In genomic region chr11:60866911-60867870, GRCh38 we compare ENCODE assay signal across 17 cellular contexts. TPM values are rescaled to one million over a fixed set of nuclear protein-coding genes. Genes with fewer than 3 reads are reported as not detected.
DNase-seq lines count a peak whose midpoint lies in the region; ATAC-seq, FAIRE-seq and TF ChIP-seq lines count a peak whose summit lies in the region.
"Had no signal": no experiment of that assay in that cellular context is flagged by ENCODE, and none has a peak within 500 bp of the region (broad histone marks: within the 10 kb centered on the region; RNA-seq: fewer than 3 reads in every experiment).

TSS of gene ZP1 (plus strand) at chr11:60867542. CDS start at chr11:60867562, 20 bp downstream.

- TF ChIP-seq EP300 in H1 (IDR thresholded peaks at IDR 0.05; ENCODE audit: borderline replicate concordance in 1 of 2, low read depth in 2 of 2, low read length in 2 of 2) = no peak

- no peaks in the 10 kb centered on the region for H3K36me3 ChIP-seq in H1 (ENCODE audit: control insufficient read depth in 2 of 4, insufficient read depth in 4 of 4, low read length in 3 of 4)
- H3K36me3 ChIP-seq: gastrocnemius medialis had no signal

- H4K91ac ChIP-seq in H1 (replicated peaks; ENCODE audit: insufficient read length, low read length) = no peak within 1 kb of the TSS

- ATAC-seq in stimulated activated memory B cell treated with anti-CD40 and anti-IgM and Interleukin-4, amounts not matched to agents 10 μg/mL and 1 μg/mL and 100 μg/mL, for 72 hours = peak; percentile 42
- ATAC-seq: gastrocnemius medialis, K562, left cardiac atrium had no signal

- no peaks in the 10 kb centered on the region for H3K9me3 Mint-ChIP-seq in stimulated activated memory B cell treated with anti-CD40 and anti-IgM and Interleukin-4, amounts not matched to agents 10 μg/mL and 1 μg/mL and 100 μg/mL, for 72 hours
- H3K9me3 Mint-ChIP-seq: HFFc6, neural crest cell had no signal

- no peaks in the 10 kb centered on the region for H3K23me2 ChIP-seq in H1 (ENCODE audit: low read depth, low read length)

- CTCF ChIA-PET in H1 (lab: Charles Lee; ENCODE audit: partially characterized antibody) (interaction anchor here (0.6 to 5.6 kb wide), 13 partner anchors 11 to 104 kb away, joined by 3 to 37 read pairs (median 4); partner anchors contain the start of gene PTGDR2), GM10248 (lab: Yijun Ruan, JAX) (interaction anchor here (0.7 to 2.4 kb wide), 5 partner anchors 9 to 105 kb away, joined by 3 to 12 read pairs (median 3); no protein-coding TSS in a partner anchor)

- no peak within 1 kb of the TSS for H3K27ac Mint-ChIP-seq in stimulated activated memory B cell treated with anti-CD40 and anti-IgM and Interleukin-4, amounts not matched to agents 10 μg/mL and 1 μg/mL and 100 μg/mL, for 72 hours
- H3K27ac Mint-ChIP-seq: HFFc6 had no signal

- H2BK20ac ChIP-seq in H1 (ENCODE audit: low read length) = no peak within 1 kb of the TSS

- peak within 1 kb of the TSS; percentile 9; the same call in 1 of the 2 replicates for H4K8ac ChIP-seq in H1 (ENCODE audit: extremely low read depth, insufficient read depth, low read length)

- peak; percentile 56 for DNase-seq in activated effector memory CD4-positive, alpha-beta T cell treated with anti-CD3 and anti-CD28 coated beads, Interleukin-2, amount 50 U/mL, for 16 hours
- DNase-seq in activated effector memory CD4-positive, alpha-beta T cell treated with Interleukin-2 at 50 U/mL for 16 hours = no peak
- DNase-seq in NCI-H2081 (lab: John Stamatoyannopoulos, UW) (peak; percentile 45 to 72), H1 (ENCODE audit: low read depth in 1 of 2, low spot score in 2 of 2) (no peak), frontal cortex (ENCODE audit: low spot score in 2 of 2) (no peak), GF-D8 (lab: John Stamatoyannopoulos, UW) (no peak), GM10248 (ENCODE audit: extremely low spot score) (no peak)
- DNase-seq: gastrocnemius medialis; HFFc6; left cardiac atrium; Right ventricle myocardium superior; stimulated activated CD4-positive, alpha-beta T cell treated with anti-CD3 and anti-CD28 coated beads, Interleukin-12 subunit alpha, Interleukin-12 subunit beta, amount 100 ng/mL, for 4 hours had no signal

- H3K36me3 Mint-ChIP-seq in stimulated activated memory B cell treated with anti-CD40 and anti-IgM and Interleukin-4, amounts not matched to agents 10 μg/mL and 1 μg/mL and 100 μg/mL, for 72 hours = no peaks in the 10 kb centered on the region

- H3K4me2 ChIP-seq in H1 (ENCODE audit: insufficient read depth in 1 of 2, low read depth in 2 of 2, low read length in 2 of 2) = no peak within 1 kb of the TSS

- no peak within 1 kb of the TSS for H2BK5ac ChIP-seq in H1 (ENCODE audit: low read depth, low read length)

- no peak for TF ChIP-seq CTCF in H1 (IDR thresholded peaks at IDR 0.05; ENCODE audit: control extremely low read depth in 1 of 3, insufficient read depth in 1 of 3, low read depth in 1 of 3, low read length in 3 of 3)
- no peak for TF ChIP-seq CTCF in GM10248 (IDR thresholded peaks at IDR 0.05; ENCODE audit: control extremely low read depth, extremely low read depth, low read depth, missing control alignments)

- H3K23ac ChIP-seq in H1 (ENCODE audit: insufficient read length) = no peak within 1 kb of the TSS

- POLR2A ChIA-PET in H1 (lab: Charles Lee; ENCODE audit: partially characterized antibody) = interaction anchor here (1.0 to 4.2 kb wide), 6 partner anchors 11 to 48 kb away, joined by 3 to 20 read pairs (median 4); partner anchors contain the start of gene PTGDR2
- POLR2A ChIA-PET in GM10248 (lab: Yijun Ruan, JAX) = no interaction called here

- H4K5ac ChIP-seq in H1 (ENCODE audit: insufficient read length, low read depth, low read length) = no peak within 1 kb of the TSS

- no peak within 1 kb of the TSS for H3K56ac ChIP-seq in H1 (replicated peaks; ENCODE audit: insufficient read length, low read depth, low read length)

- no peak within 1 kb of the TSS for H3K14ac ChIP-seq in H1 (ENCODE audit: insufficient read length)

- 87% methylated on average over 11 of the region's 13 CpGs; no CpG with 5 or more reads in 1 of the 2 experiments for WGBS in H1 (ENCODE audit: extremely low coverage in 1 of 2, insufficient coverage in 1 of 2, insufficient read length in 1 of 2, insufficient replicate concordance in 2 of 2, low coverage in 1 of 2, low lambda C conversion rate in 2 of 2, missing lambda C conversion rate in 1 of 2), 2 experiments

- H3K4me1 Mint-ChIP-seq in stimulated activated memory B cell treated with anti-CD40 and anti-IgM and Interleukin-4, amounts not matched to agents 10 μg/mL and 1 μg/mL and 100 μg/mL, for 72 hours = no peaks in the 10 kb centered on the region
- H3K4me1 Mint-ChIP-seq: neural crest cell had no signal

- FAIRE-seq in H1 (lab: Jason Lieb, UNC) (no peak), frontal cortex (lab: Jason Lieb, UNC) (no peak)
- FAIRE-seq: astrocyte, K562 had no signal

- H2BK12ac ChIP-seq in H1 (ENCODE audit: low read depth, low read length) = no peak within 1 kb of the TSS

- no peak within 1 kb of the TSS for H2AFZ ChIP-seq in H1 (ENCODE audit: low read length)

- no peak within 1 kb of the TSS for H3K4ac ChIP-seq in H1 (replicated peaks; ENCODE audit: insufficient read length, low read depth, low read length)

- H3K27ac ChIP-seq in H1 (ENCODE audit: low read depth, low read length) = no peak within 1 kb of the TSS
- H3K27ac ChIP-seq: gastrocnemius medialis had no signal

- H3K4me1 ChIP-seq in H1 (replicated peaks in 1 of 4; ENCODE audit: control insufficient read depth in 3 of 4, insufficient read depth in 4 of 4, low read length in 3 of 4) = no peaks in the 10 kb centered on the region; a peak in 2 of 7 replicates

- no peak within 1 kb of the TSS for H3K4me3 Mint-ChIP-seq in stimulated activated memory B cell treated with anti-CD40 and anti-IgM and Interleukin-4, amounts not matched to agents 10 μg/mL and 1 μg/mL and 100 μg/mL, for 72 hours
- H3K4me3 Mint-ChIP-seq: HFFc6, neural crest cell had no signal

- no peaks in the 10 kb centered on the region for H3K79me2 ChIP-seq in H1 (ENCODE audit: control insufficient read depth in 1 of 2, insufficient read depth in 2 of 2, low read length in 2 of 2)

- H3K27me3 Mint-ChIP-seq in stimulated activated memory B cell treated with anti-CD40 and anti-IgM and Interleukin-4, amounts not matched to agents 10 μg/mL and 1 μg/mL and 100 μg/mL, for 72 hours = peaks cover 25% of the 10 kb centered on the region

- H3K4me3 ChIP-seq in H1 (ENCODE audit: extremely low read depth in 1 of 4, insufficient read depth in 2 of 4, low read depth in 3 of 4, low read length in 4 of 4) = no peak within 1 kb of the TSS
- H3K4me3 ChIP-seq: gastrocnemius medialis, K562 had no signal

- no peak within 1 kb of the TSS for H2AK5ac ChIP-seq in H1 (ENCODE audit: low read depth, low read length)

- no peak within 1 kb of the TSS for H3K9ac ChIP-seq in H1 (replicated peaks in 1 of 4; ENCODE audit: extremely low read depth in 1 of 4, low read depth in 3 of 4, low read length in 3 of 4)

- no peak within 1 kb of the TSS for H2BK120ac ChIP-seq in H1 (replicated peaks; ENCODE audit: low read depth, low read length)

- TF ChIP-seq POLR2A in H1 (IDR thresholded peaks at IDR 0.05; ENCODE audit: control extremely low read depth in 1 of 2, low read depth in 2 of 2, low read length in 2 of 2) = no peak

- no peaks in the 10 kb centered on the region for H3K79me1 ChIP-seq in H1 (ENCODE audit: low read depth, low read length)

- H3K9me3 ChIP-seq in H1 (ENCODE audit: insufficient read depth in 2 of 2, low read depth in 1 of 2, low read length in 1 of 2) = no peaks in the 10 kb centered on the region
- H3K9me3 ChIP-seq: gastrocnemius medialis had no signal

- H3K27me3 ChIP-seq in H1 (replicated peaks in 1 of 4; ENCODE audit: control insufficient read depth in 3 of 4, extremely low read depth in 1 of 4, insufficient read depth in 3 of 4, low read length in 3 of 4) = no peaks in the 10 kb centered on the region
- H3K27me3 ChIP-seq: gastrocnemius medialis had no signal

- no peaks in the 10 kb centered on the region for H4K20me1 ChIP-seq in H1 (replicated peaks in 1 of 2; ENCODE audit: control insufficient read depth in 1 of 2, insufficient read depth in 2 of 2, low read length in 2 of 2)

- no peak for TF ChIP-seq RAD21 in H1 (IDR thresholded peaks at IDR 0.05 in 1 of 2, conservative IDR thresholded peaks at IDR 0.05 in 1 of 2; ENCODE audit: low read depth in 2 of 2, low read length in 2 of 2)

- H2BK15ac ChIP-seq in H1 (ENCODE audit: low read length) = no peak within 1 kb of the TSS

- no peak within 1 kb of the TSS for H3K18ac ChIP-seq in H1 (ENCODE audit: extremely low read depth, low read length)

TF ChIP-seq in H1, 55 proteins besides CTCF, POLR2A, EP300 and RAD21 (continues in another document):
- no peak for TF ChIP-seq POU5F1 (IDR thresholded peaks at IDR 0.05; ENCODE audit: low read depth, low read length)
- no peak for TF ChIP-seq KDM1A (IDR thresholded peaks at IDR 0.05; ENCODE audit: borderline replicate concordance, low read length)
- no peak for TF ChIP-seq CTBP2 (IDR thresholded peaks at IDR 0.05; ENCODE audit: borderline replicate concordance, insufficient read depth, insufficient read length, low read length)
- TF ChIP-seq NANOG (IDR thresholded peaks at IDR 0.05; ENCODE audit: insufficient read depth, low read depth, low read length, poor library complexity, severe bottlenecking) = no peak
- no peak for TF ChIP-seq SIN3A (conservative IDR thresholded peaks at IDR 0.05 in 1 of 2, IDR thresholded peaks at IDR 0.05 in 1 of 2; ENCODE audit: low read depth in 1 of 2, low read length in 2 of 2)
- no peak for TF ChIP-seq TAF1 (IDR thresholded peaks at IDR 0.05; ENCODE audit: low read depth, low read length)
- TF ChIP-seq BCL11A (IDR thresholded peaks at IDR 0.05; ENCODE audit: low read depth in 2 of 2, low read length in 2 of 2) = no peak
- TF ChIP-seq ZNF274 (IDR thresholded peaks at IDR 0.05; ENCODE audit: borderline replicate concordance, extremely low read depth, low read length) = no peak
- TF ChIP-seq SRF (IDR thresholded peaks at IDR 0.05; ENCODE audit: low read depth, low read length) = no peak
- TF ChIP-seq SP4 (IDR thresholded peaks at IDR 0.05; ENCODE audit: low read length) = no peak
- TF ChIP-seq RNF2 (IDR thresholded peaks at IDR 0.05; ENCODE audit: borderline replicate concordance, low read depth, low read length, missing control alignments, poor library complexity, severe bottlenecking) = no peak
- TF ChIP-seq RXRA (IDR thresholded peaks at IDR 0.05; ENCODE audit: insufficient read depth, low read depth, low read length) = no peak

RNA-seq across cellular contexts. Expression of gene ZP1, which starts in this region (rescaled TPM):
- not detected in 2 replicates for total RNA-seq in H1 (2021; fragmentation: NEBNext Ultra II Directional; extraction: Animal tissue kit (Norgen Biotek cat#: 25700))
- polyA plus RNA-seq in H1 (2011; rRNA removed) = 0.16 TPM in 1 of 2 replicates, not detected in the other
- polyA plus RNA-seq in H1 (2011; cell fraction: cytosol; rRNA removed) = not detected
- not detected for polyA plus RNA-seq in H1 (2011; cell fraction: nucleus; rRNA removed)
- not detected in 4 replicates for polyA plus RNA-seq in H1 (2012, experiment 1 of 2)
- polyA plus RNA-seq in H1 (2012, experiment 2 of 2) = not detected
- polyA plus RNA-seq in H1 (2013, experiment 1 of 2) = not detected
- not detected for polyA plus RNA-seq in H1 (2013, experiment 2 of 2)
- polyA minus RNA-seq in H1 (2011; rRNA and poly(A)+ RNA removed) = not detected in 2 replicates
- polyA minus RNA-seq in H1 (2011; cell fraction: cytosol; rRNA and poly(A)+ RNA removed) = not detected
- not detected for polyA minus RNA-seq in H1 (2011; cell fraction: nucleus; rRNA and poly(A)+ RNA removed)
- not detected for total RNA-seq in frontal cortex
- total RNA-seq: astrocyte, gastrocnemius medialis, K562, left cardiac atrium, NCI-H460, neural crest cell, Right ventricle myocardium superior had no signal

Comparison
In these comparisons a context has a peak if more than half of its experiments do, and no peak if none do; other contexts are left out.
1. DNase-seq: peak in activated effector memory CD4-positive, alpha-beta T cell treated with anti-CD3 and anti-CD28 coated beads, Interleukin-2, amount 50 U/mL, for 16 hours (single experiment) and NCI-H2081 (2 of 2); none in activated effector memory CD4-positive, alpha-beta T cell treated with Interleukin-2 at 50 U/mL for 16 hours (single experiment), H1 (0 of 2), frontal cortex (0 of 2), GF-D8 (single experiment) and GM10248 (single experiment).